Comparison of ENCODE assay signal across 7 cellular contexts in genomic region chr4:79657379-79657778, GRCh38.
"Had no signal": no experiment of that assay in that cellular context is flagged by ENCODE, and none has a peak within 500 bp of the region (broad histone marks: within the 10 kb centered on the region; RNA-seq: fewer than 3 reads in every experiment).

No MANE protein-coding gene starts in this region.

- DNase-seq: IMR-90, KBM-7, KG1 had no signal

- FAIRE-seq: HepG2, HTR-8/SVneo had no signal

- ATAC-seq: HepG2 had no signal

- H3K27ac ChIP-seq: HL-60, KMS-11 had no signal

- H3K4me2 ChIP-seq: KMS-11 had no signal

- H3K9ac ChIP-seq: KMS-11 had no signal
